Comparison of ENCODE assay signal across 20 cellular contexts in genomic region chr10:69863580-69863979, GRCh38.
DNase-seq lines count a peak whose midpoint lies in the region; ATAC-seq, FAIRE-seq and TF ChIP-seq lines count a peak whose summit lies in the region.
"Had no signal": no experiment of that assay in that cellular context is flagged by ENCODE, and none has a peak within 500 bp of the region (broad histone marks: within the 10 kb centered on the region; RNA-seq: fewer than 3 reads in every experiment).

No MANE protein-coding gene starts in this region.

- intact Hi-C loops in lower lobe of right lung (cut with DNase I) (no loop called here), lower leg skin (cut with DNase I; ENCODE audit: low total_unique reads) (no loop called here)

- 73 to 79% methylated on average over 5 of the region's 5 CpGs for whole genome bisulfite sequencing in lower leg skin, 2 donors

- no peak for ATAC-seq in GM21825 (IDR thresholded peaks at IDR 0.05; ENCODE audit: unreplicated experiment)
- ATAC-seq in lower lobe of right lung, result no peak
- ATAC-seq: heart left ventricle had no signal

- H3K36me3 ChIP-seq in bronchial epithelial cell (ENCODE audit: control insufficient read depth, insufficient read depth, low read length), result no peaks in the 10 kb centered on the region
- H3K36me3 ChIP-seq in lower lobe of right lung, result no peaks in the 10 kb centered on the region
- H3K36me3 ChIP-seq: colonic mucosa, heart left ventricle, upper lobe of left lung had no signal

- DNase-seq in AG10803 (ENCODE audit: low read depth), result peak; percentile 37
- DNase-seq in M059J (ENCODE audit: low read depth), result peak; percentile 75
- peak; percentile 33 for DNase-seq in bronchial epithelial cell (ENCODE audit: low read depth)
- DNase-seq in iris pigment epithelial cell (ENCODE audit: low read depth), result peak; percentile 76
- DNase-seq in lower lobe of right lung, result no peak
- DNase-seq in lower leg skin (ENCODE audit: low spot score in 2 of 2), result no peak
- DNase-seq in GDM1 (lab: John Stamatoyannopoulos, UW), result no peak
- DNase-seq: activated CD4-positive, alpha-beta T cell treated with anti-CD3 and anti-CD28 coated beads, Interleukin-2, amount 50 U/mL, for 1 hour; activated naive CD4-positive, alpha-beta T cell treated with Interleukin-2 at 50 U/mL for 16 hours; CD8-positive, alpha-beta memory T cell; colonic mucosa; H9; heart left ventricle; immature natural killer cell; naive B cell; NCI-H1436; stimulated activated CD4-positive, alpha-beta T cell treated with anti-CD3 and anti-CD28 coated beads, Interleukin-1b, Interleukin-23, amount 100 ng/mL, for 48 hours; upper lobe of left lung had no signal

- TF ChIP-seq CTCF in AG10803 (conservative IDR thresholded peaks at IDR 0.05; ENCODE audit: low read length), result no peak
- no peak for TF ChIP-seq CTCF in bronchial epithelial cell (IDR thresholded peaks at IDR 0.05; ENCODE audit: insufficient read depth, low read length, severe bottlenecking)
- TF ChIP-seq CTCF in lower lobe of right lung (IDR thresholded peaks at IDR 0.05), result no peak
- no peak for TF ChIP-seq CTCF in lower leg skin (IDR thresholded peaks at IDR 0.05)

- no peaks in the 10 kb centered on the region for H3K9me3 ChIP-seq in lower lobe of right lung
- H3K9me3 ChIP-seq: colonic mucosa, heart left ventricle, upper lobe of left lung had no signal

- TF ChIP-seq POLR2A in lower leg skin (IDR thresholded peaks at IDR 0.05), result no peak

- FAIRE-seq in bronchial epithelial cell (lab: Jason Lieb, UNC), result no peak
- FAIRE-seq: TTC549 had no signal

- H3K4me3 ChIP-seq in AG10803 (ENCODE audit: low read length), result no peak overlapping the region
- H3K4me3 ChIP-seq in bronchial epithelial cell (ENCODE audit: low read depth, low read length), result no peak overlapping the region
- H3K4me3 ChIP-seq in lower lobe of right lung, result no peak overlapping the region
- H3K4me3 ChIP-seq in lower leg skin (ENCODE audit: low read depth, poor library complexity, severe bottlenecking), result no peak overlapping the region
- H3K4me3 ChIP-seq: colonic mucosa, heart left ventricle, upper lobe of left lung had no signal

- H3K27me3 ChIP-seq in bronchial epithelial cell (ENCODE audit: control insufficient read depth, insufficient read depth, low read length), result no peaks in the 10 kb centered on the region
- no peaks in the 10 kb centered on the region for H3K27me3 ChIP-seq in lower lobe of right lung (ENCODE audit: low read depth)
- H3K27me3 ChIP-seq: colonic mucosa, heart left ventricle, upper lobe of left lung had no signal

- H3K4me1 ChIP-seq in lower lobe of right lung, result peaks cover 16% of the 10 kb centered on the region

- H3K27ac ChIP-seq in lower lobe of right lung, result no peak overlapping the region
- H3K27ac ChIP-seq: colonic mucosa, heart left ventricle, upper lobe of left lung had no signal

Comparison
In these comparisons a context has a peak if more than half of its experiments do, and no peak if none do; other contexts are left out.
1. DNase-seq: peak in AG10803 (single experiment), M059J (single experiment), bronchial epithelial cell (single experiment) and iris pigment epithelial cell (single experiment); none in lower lobe of right lung (single experiment), lower leg skin (0 of 2) and GDM1 (single experiment).